ENCODE assay signal across 16 cellular contexts in genomic region chr16:13307255-13307654, GRCh38.
DNase-seq lines count a peak whose midpoint lies in the region; ATAC-seq, FAIRE-seq and TF ChIP-seq lines count a peak whose summit lies in the region.
"Had no signal": no experiment of that assay in that cellular context is flagged by ENCODE, and none has a peak within 500 bp of the region (broad histone marks: within the 10 kb centered on the region; RNA-seq: fewer than 3 reads in every experiment).

No MANE protein-coding gene starts in this region.

- FAIRE-seq in bronchial epithelial cell (lab: Jason Lieb, UNC) = no peak

- H3K36me3 Mint-ChIP-seq in activated naive CD4-positive, alpha-beta T cell treated with anti-CD3 and anti-CD28 coated beads for 36 hours (ENCODE audit: low read depth) = no peaks in the 10 kb centered on the region
- H3K36me3 Mint-ChIP-seq: WTC11 had no signal

- no peak overlapping the region for H3K4me3 Mint-ChIP-seq in activated naive CD4-positive, alpha-beta T cell treated with anti-CD3 and anti-CD28 coated beads for 36 hours
- no peak overlapping the region for H3K4me3 Mint-ChIP-seq in stimulated activated naive CD8-positive, alpha-beta T cell treated with anti-CD3 and anti-CD28 coated beads, Interleukin-15, amount 100 ng/mL, for 72 hours
- H3K4me3 Mint-ChIP-seq: CD4-positive, alpha-beta T cell; WTC11 had no signal

- H3K27me3 ChIP-seq in bronchial epithelial cell (ENCODE audit: control insufficient read depth, insufficient read depth, low read length) = no peaks in the 10 kb centered on the region
- H3K27me3 ChIP-seq: adrenal gland had no signal

- no peak overlapping the region for H3K4me3 ChIP-seq in bronchial epithelial cell (ENCODE audit: low read depth, low read length)
- H3K4me3 ChIP-seq: adrenal gland, thoracic aorta had no signal

- intact Hi-C loops in activated naive CD4-positive, alpha-beta T cell treated with anti-CD3 and anti-CD28 coated beads for 36 hours (cut with micrococcal nuclease) = no loop called here

- no peaks in the 10 kb centered on the region for H3K36me3 ChIP-seq in bronchial epithelial cell (ENCODE audit: control insufficient read depth, insufficient read depth, low read length)
- H3K36me3 ChIP-seq: adrenal gland, thoracic aorta had no signal

- H3K27ac Mint-ChIP-seq in activated naive CD4-positive, alpha-beta T cell treated with anti-CD3 and anti-CD28 coated beads for 36 hours = no peak overlapping the region
- no peak overlapping the region for H3K27ac Mint-ChIP-seq in stimulated activated naive CD8-positive, alpha-beta T cell treated with anti-CD3 and anti-CD28 coated beads, Interleukin-15, amount 100 ng/mL, for 72 hours
- H3K27ac Mint-ChIP-seq: CD4-positive, alpha-beta T cell; WTC11 had no signal

- DNase-seq in GDM1 (lab: John Stamatoyannopoulos, UW) (peak; percentile 75), NCI-H2171 (lab: John Stamatoyannopoulos, UW) (peak; percentile 35), bronchial epithelial cell (ENCODE audit: low read depth) (peak; percentile 95), non-pigmented ciliary epithelial cell (ENCODE audit: low read depth) (peak; percentile 98), GM03348 (ENCODE audit: low spot score) (no peak), OCI-M2 (lab: John Stamatoyannopoulos, UW; ENCODE audit: unreplicated experiment) (no peak)
- DNase-seq in activated naive CD4-positive, alpha-beta T cell treated with anti-CD3 and anti-CD28 coated beads for 36 hours = no peak
- DNase-seq in stimulated activated naive CD8-positive, alpha-beta T cell treated with anti-CD3 and anti-CD28 coated beads, Interleukin-15, amount 100 ng/mL, for 72 hours = no peak
- DNase-seq: adrenal gland; CD4-positive, alpha-beta T cell; glutamatergic neuron; NCI-H1048; NCI-H524 treated with DMSO at 0.1 percent for 48 hours had no signal

- H3K9me3 Mint-ChIP-seq in activated naive CD4-positive, alpha-beta T cell treated with anti-CD3 and anti-CD28 coated beads for 36 hours = no peaks in the 10 kb centered on the region
- peaks cover 0 to 5% of the 10 kb centered on the region in 2 donors for H3K9me3 Mint-ChIP-seq in stimulated activated naive CD8-positive, alpha-beta T cell treated with anti-CD3 and anti-CD28 coated beads, Interleukin-15, amount 100 ng/mL, for 72 hours
- H3K9me3 Mint-ChIP-seq: CD4-positive, alpha-beta T cell; WTC11 had no signal

- no peaks in the 10 kb centered on the region for H3K4me1 Mint-ChIP-seq in activated naive CD4-positive, alpha-beta T cell treated with anti-CD3 and anti-CD28 coated beads for 36 hours (ENCODE audit: low read depth)
- H3K4me1 Mint-ChIP-seq in stimulated activated naive CD8-positive, alpha-beta T cell treated with anti-CD3 and anti-CD28 coated beads, Interleukin-15, amount 100 ng/mL, for 72 hours = no peaks in the 10 kb centered on the region

- ATAC-seq in stimulated activated naive CD8-positive, alpha-beta T cell treated with anti-CD3 and anti-CD28 coated beads, Interleukin-15, amount 100 ng/mL, for 72 hours = no peak
- ATAC-seq: left lobe of liver, WTC11 had no signal

- no peak for TF ChIP-seq CTCF in bronchial epithelial cell (IDR thresholded peaks at IDR 0.05; ENCODE audit: insufficient read depth, low read length, severe bottlenecking)

- CTCF ChIA-PET in activated naive CD4-positive, alpha-beta T cell treated with anti-CD3 and anti-CD28 coated beads for 36 hours (lab: Charles Lee) = no interaction called here

- peaks cover 2% of the 10 kb centered on the region for H3K27me3 Mint-ChIP-seq in activated naive CD4-positive, alpha-beta T cell treated with anti-CD3 and anti-CD28 coated beads for 36 hours (ENCODE audit: low read depth)
- peaks cover 13% of the 10 kb centered on the region for H3K27me3 Mint-ChIP-seq in stimulated activated naive CD8-positive, alpha-beta T cell treated with anti-CD3 and anti-CD28 coated beads, Interleukin-15, amount 100 ng/mL, for 72 hours
- H3K27me3 Mint-ChIP-seq: CD4-positive, alpha-beta T cell had no signal

Comparison
In these comparisons a context has a peak if more than half of its experiments do, and no peak if none do; other contexts are left out.
1. DNase-seq: peak in GDM1 (single experiment), NCI-H2171 (single experiment), bronchial epithelial cell (single experiment) and non-pigmented ciliary epithelial cell (single experiment); none in activated naive CD4-positive, alpha-beta T cell treated with anti-CD3 and anti-CD28 coated beads for 36 hours (single experiment), GM03348 (single experiment), stimulated activated naive CD8-positive, alpha-beta T cell treated with anti-CD3 and anti-CD28 coated beads, Interleukin-15, amount 100 ng/mL, for 72 hours (0 of 2) and OCI-M2 (single experiment).